Comparison of ENCODE assay signal across 8 cellular contexts in the genomic region with DNA sequence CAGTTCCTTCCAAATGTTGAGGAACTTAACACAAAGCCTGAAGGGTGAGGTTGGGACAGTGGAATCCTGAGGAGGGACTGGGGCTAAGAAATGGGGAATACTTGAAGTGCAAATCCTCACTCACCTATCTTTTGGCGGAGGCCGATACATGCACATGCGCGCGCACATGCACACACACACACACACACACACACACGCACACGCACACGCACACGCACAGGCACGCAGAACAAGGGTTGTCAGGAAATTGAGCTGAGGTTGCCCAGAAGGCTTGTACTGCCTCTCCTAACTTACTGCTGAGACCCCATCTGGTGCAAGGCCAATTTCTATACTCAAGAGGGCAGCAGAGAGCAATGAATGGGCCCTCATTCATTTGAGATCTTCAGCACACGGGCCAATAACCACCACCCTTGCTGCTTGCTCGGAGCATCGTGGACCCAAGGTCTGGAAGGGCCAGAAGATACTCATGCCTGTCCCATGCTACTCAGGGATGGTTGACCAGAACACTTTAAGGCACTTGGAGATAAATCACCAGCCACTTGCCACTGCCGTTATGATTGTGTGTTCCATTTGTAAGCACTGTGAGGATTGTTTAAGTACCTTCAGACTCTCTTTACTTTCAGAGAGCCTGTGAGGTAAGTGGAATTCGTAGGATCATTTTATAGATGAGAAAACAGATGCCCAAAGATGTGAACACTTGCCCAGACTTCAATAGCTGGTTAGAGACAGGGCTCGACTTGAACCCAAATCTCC. TPM values are rescaled to one million over a fixed set of nuclear protein-coding genes. Genes with fewer than 3 reads are reported as not detected.
DNase-seq lines count a peak whose midpoint lies in the region; ATAC-seq, FAIRE-seq and TF ChIP-seq lines count a peak whose summit lies in the region.

No MANE protein-coding gene starts in this region.

- H3K27me3 ChIP-seq in thyroid gland = no peaks in the 10 kb centered on the region

- H3K4me3 Mint-ChIP-seq in activated T-cell treated with anti-CD3 and anti-CD28 coated beads, Interleukin-2, amount 50 U/mL, for 72 hours = peak overlapping the region; percentile 40 to 44

- TF ChIP-seq POLR2A in H54 (IDR thresholded peaks at IDR 0.05; ENCODE audit: low read depth, low read length) (no peak), thyroid gland (IDR thresholded peaks at IDR 0.05) (no peak)

- peaks cover 17 to 34% of the 10 kb centered on the region in 2 donors for H3K4me1 ChIP-seq in thyroid gland

- no peaks in the 10 kb centered on the region for H3K9me3 Mint-ChIP-seq in activated T-cell treated with anti-CD3 and anti-CD28 coated beads, Interleukin-2, amount 50 U/mL, for 72 hours

- peak overlapping the region in 1 of 3 donors; percentile 10 for H3K27ac ChIP-seq in thyroid gland

- H3K9me3 ChIP-seq in thyroid gland = no peaks in the 10 kb centered on the region

- peak overlapping the region; percentile 17 for H3K27ac Mint-ChIP-seq in activated T-cell treated with anti-CD3 and anti-CD28 coated beads, Interleukin-2, amount 50 U/mL, for 72 hours

- peaks cover 8% of the 10 kb centered on the region for H3K4me1 Mint-ChIP-seq in activated T-cell treated with anti-CD3 and anti-CD28 coated beads, Interleukin-2, amount 50 U/mL, for 72 hours (ENCODE audit: low read depth)

- FAIRE-seq in G401.6 (lab: Jason Lieb, UNC) (peak; percentile 94), H54 (lab: Jason Lieb, UNC) (peak; percentile 58)

- intact Hi-C loops in thyroid gland (cut with DNase I) = no loop called here

- peak; percentile 96 to 99 for ATAC-seq in activated T-cell treated with anti-CD3 and anti-CD28 coated beads, Interleukin-2, amount 50 U/mL, for 72 hours (replicated peaks in 1 of 2)

- TF ChIP-seq CTCF in thyroid gland (IDR thresholded peaks at IDR 0.05) = peak in 5 of 6 experiments; percentile 35 to 87 (median 86)

- no peaks in the 10 kb centered on the region for H3K27me3 Mint-ChIP-seq in activated T-cell treated with anti-CD3 and anti-CD28 coated beads, Interleukin-2, amount 50 U/mL, for 72 hours (ENCODE audit: low read depth)

- no peaks in the 10 kb centered on the region for H3K36me3 Mint-ChIP-seq in activated T-cell treated with anti-CD3 and anti-CD28 coated beads, Interleukin-2, amount 50 U/mL, for 72 hours (ENCODE audit: insufficient read depth in 2 of 2)

- WGBS in thyroid gland, 2 donors = 7 to 15% methylated on average over 13 to 15 of the region's 16 CpGs

- H3K36me3 ChIP-seq in thyroid gland = no peaks in the 10 kb centered on the region

- H3K4me3 ChIP-seq in thyroid gland (replicated peaks in 1 of 3) = no peak overlapping the region

- peak; percentile 73 for DNase-seq in H54 (ENCODE audit: insufficient read length, low spot score)
- peak; percentile 82 for DNase-seq in LoVo (ENCODE audit: low spot score)
- peak; percentile 88 for DNase-seq in RPMI8226
- DNase-seq in activated T-cell treated with anti-CD3 and anti-CD28 coated beads, Interleukin-2, amount 50 U/mL, for 72 hours = peak; percentile 71 to 76
- DNase-seq in fibroblast of the conjunctiva (ENCODE audit: low read depth) = peak; percentile 71
- DNase-seq in nucleus accumbens (lab: John Stamatoyannopoulos, UW) = peak in 49 of 56 donors; percentile 2 to 76 (median 42)
- peak; percentile 75 to 85 for DNase-seq in thyroid gland

RNA-seq across cellular contexts. Expression of a gene that starts 21.5 kb away (rescaled TPM):
- total RNA-seq in activated T-cell treated with anti-CD3 and anti-CD28 coated beads, Interleukin-2, amount 50 U/mL, for 72 hours = 1,000 to 10,000 TPM; 1,036 to 1,053 TPM
- total RNA-seq in thyroid gland = 100 to 1,000 TPM; 413 to 784 (median 546) TPM

RNA-seq across cellular contexts. Expression of a gene that starts 45.7 kb away (rescaled TPM):
- 10 to 100 TPM; 36.4 to 37.9 TPM for total RNA-seq in activated T-cell treated with anti-CD3 and anti-CD28 coated beads, Interleukin-2, amount 50 U/mL, for 72 hours
- 10 to 100 TPM; 43.1 to 82.1 (median 65.0) TPM for total RNA-seq in thyroid gland

RNA-seq across cellular contexts. Expression of a gene that starts 45.8 kb away (rescaled TPM):
- total RNA-seq in activated T-cell treated with anti-CD3 and anti-CD28 coated beads, Interleukin-2, amount 50 U/mL, for 72 hours = 10 to 100 TPM; 26.3 to 34.4 TPM
- total RNA-seq in thyroid gland = 10 to 100 TPM; 20.6 to 35.1 (median 30.7) TPM
